25 cellular contexts compared by ENCODE assay signal in the genomic region with DNA sequence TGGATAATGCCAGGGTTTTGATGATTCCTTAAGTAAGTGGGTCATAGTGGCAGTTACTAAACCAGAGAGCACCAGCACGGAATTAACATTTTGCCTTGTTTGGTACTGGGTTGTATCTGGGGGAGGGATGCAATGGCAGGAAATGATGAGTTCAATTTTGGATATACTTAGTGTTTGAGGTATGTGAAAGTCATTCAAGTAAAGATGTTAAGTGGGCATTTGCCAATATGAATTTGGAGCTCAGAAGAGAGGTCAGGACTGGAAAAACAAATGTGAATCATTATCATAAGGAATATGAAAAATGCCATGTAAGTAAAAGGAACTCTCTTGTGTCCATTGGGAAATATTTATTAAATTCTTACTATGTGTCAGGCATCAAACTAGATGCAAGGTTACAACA. TPM values are rescaled to one million over a fixed set of nuclear protein-coding genes. Genes with fewer than 3 reads are reported as not detected.
DNase-seq lines count a peak whose midpoint lies in the region; FAIRE-seq and TF ChIP-seq lines count a peak whose summit lies in the region.
"Had no signal": no experiment of that assay in that cellular context is flagged by ENCODE, and none has a peak within 500 bp of the region (broad histone marks: within the 10 kb centered on the region; RNA-seq: fewer than 3 reads in every experiment).

No MANE protein-coding gene starts in this region.

- H3K9me3 Mint-ChIP-seq in astrocyte (ENCODE audit: unreplicated experiment), result no peaks in the 10 kb centered on the region
- H3K9me3 Mint-ChIP-seq in endothelial cell (ENCODE audit: unreplicated experiment), result no peaks in the 10 kb centered on the region
- H3K9me3 Mint-ChIP-seq: CD4-positive, alpha-beta memory T cell; natural killer cell had no signal

- H2AFZ ChIP-seq in astrocyte (ENCODE audit: low read depth, low read length), result no peak overlapping the region

- H3K9ac ChIP-seq in astrocyte (ENCODE audit: low read length), result no peak overlapping the region
- H3K9ac ChIP-seq: KMS-11 had no signal

- H3K4me1 Mint-ChIP-seq in astrocyte (ENCODE audit: low read depth, unreplicated experiment) (peaks cover 16% of the 10 kb centered on the region), endothelial cell (ENCODE audit: unreplicated experiment) (peaks cover 4% of the 10 kb centered on the region)

- no peaks in the 10 kb centered on the region for H3K9me3 ChIP-seq in astrocyte (ENCODE audit: insufficient read depth, low read depth, low read length)
- H3K9me3 ChIP-seq in small intestine (ENCODE audit: control insufficient read depth, low read depth), result no peaks in the 10 kb centered on the region
- H3K9me3 ChIP-seq: gastroesophageal sphincter, prostate gland had no signal

- H3K36me3 Mint-ChIP-seq in astrocyte (ENCODE audit: low read depth, unreplicated experiment), result no peaks in the 10 kb centered on the region
- no peaks in the 10 kb centered on the region for H3K36me3 Mint-ChIP-seq in endothelial cell (ENCODE audit: low read depth, unreplicated experiment)
- H3K36me3 Mint-ChIP-seq: CD4-positive, alpha-beta memory T cell; natural killer cell had no signal

- H3K27me3 Mint-ChIP-seq in astrocyte (ENCODE audit: low read depth, unreplicated experiment) (no peaks in the 10 kb centered on the region), endothelial cell (ENCODE audit: unreplicated experiment) (no peaks in the 10 kb centered on the region)
- H3K27me3 Mint-ChIP-seq: CD4-positive, alpha-beta memory T cell had no signal

- H3K27ac Mint-ChIP-seq in astrocyte (ENCODE audit: unreplicated experiment), result peak overlapping the region; percentile 41
- H3K27ac Mint-ChIP-seq in endothelial cell (ENCODE audit: unreplicated experiment), result no peak overlapping the region
- H3K27ac Mint-ChIP-seq: natural killer cell had no signal

- no peaks in the 10 kb centered on the region for H4K20me1 ChIP-seq in astrocyte (ENCODE audit: insufficient read depth, low read length)

- TF ChIP-seq CTCF in AG09309 (IDR thresholded peaks at IDR 0.05; ENCODE audit: control insufficient read depth, insufficient read depth, low read depth, low read length, missing control alignments) (no peak), astrocyte (IDR thresholded peaks at IDR 0.05; ENCODE audit: insufficient read depth, low read depth, low read length) (no peak), foreskin fibroblast (IDR thresholded peaks at IDR 0.05; ENCODE audit: low read depth, low read length) (no peak), endothelial cell (IDR thresholded peaks at IDR 0.05; ENCODE audit: unreplicated experiment) (no peak)

- H3K4me3 Mint-ChIP-seq in astrocyte (ENCODE audit: unreplicated experiment) (no peak overlapping the region), endothelial cell (ENCODE audit: unreplicated experiment) (no peak overlapping the region)
- H3K4me3 Mint-ChIP-seq: natural killer cell had no signal

- DNase-seq in AG09309 (ENCODE audit: low read depth), result peak; percentile 57
- DNase-seq in HCEC 1CT, result peak; percentile 80
- peak; percentile 73 for DNase-seq in astrocyte (ENCODE audit: low read depth)
- DNase-seq in foreskin fibroblast, result peak; percentile 50 to 52
- no peak for DNase-seq in endothelial cell (ENCODE audit: low spot score)
- no peak for DNase-seq in activated CD8-positive, alpha-beta memory T cell treated with anti-CD3 and anti-CD28 coated beads for 24 hours
- no peak for DNase-seq in T-helper 2 cell
- DNase-seq in small intestine, result no peak
- DNase-seq: ACHN; activated CD4-positive, alpha-beta T cell treated with anti-CD3 and anti-CD28 coated beads for 4 hours; activated CD8-positive, alpha-beta memory T cell treated with anti-CD3 and anti-CD28 coated beads, Interleukin-2, amount 50 U/mL, for 48 hours; activated gamma-delta T cell treated with Interleukin-2 at 50 U/mL for 16 hours; aorta; CD4-positive, alpha-beta memory T cell; natural killer cell; NCI-H1092 treated with DMSO at 0.1 percent for 48 hours; NCI-H524 treated with DMSO at 0.1 percent for 48 hours; stimulated activated CD4-positive, alpha-beta T cell treated with anti-CD3 and anti-CD28 coated beads, Interleukin-4, amount 100 ng/mL, for 4 hours had no signal

- H3K4me1 ChIP-seq in astrocyte (ENCODE audit: insufficient read depth, low read length), result peaks cover 26% of the 10 kb centered on the region
- H3K4me1 ChIP-seq in small intestine (ENCODE audit: control insufficient read depth in 2 of 2, insufficient read depth in 1 of 2, low read depth in 1 of 2, low read length in 1 of 2), result no peaks in the 10 kb centered on the region
- H3K4me1 ChIP-seq: prostate gland had no signal

- peak overlapping the region; percentile 39 for H3K4me2 ChIP-seq in astrocyte (ENCODE audit: low read length)
- H3K4me2 ChIP-seq: KMS-11, smooth muscle cell had no signal

- no peaks in the 10 kb centered on the region for H3K79me2 ChIP-seq in astrocyte (ENCODE audit: insufficient read depth, low read length)

- H3K27ac ChIP-seq in astrocyte (ENCODE audit: low read depth, low read length), result no peak overlapping the region
- no peak overlapping the region for H3K27ac ChIP-seq in small intestine (ENCODE audit: low read depth in 1 of 2, low read length in 1 of 2)
- H3K27ac ChIP-seq: gastroesophageal sphincter, KMS-11, prostate gland had no signal

- FAIRE-seq in astrocyte (lab: Jason Lieb, UNC) (no peak), small intestine (lab: Jason Lieb, UNC) (no peak)
- FAIRE-seq: colon, urothelium cell line had no signal

- no peak overlapping the region for H3K4me3 ChIP-seq in AG09309 (ENCODE audit: control insufficient read depth, low read depth, low read length)
- no peak overlapping the region for H3K4me3 ChIP-seq in astrocyte (ENCODE audit: insufficient read depth, low read depth, low read length)
- H3K4me3 ChIP-seq in foreskin fibroblast (ENCODE audit: low read depth in 1 of 2, low read length in 2 of 2), result no peak overlapping the region
- H3K4me3 ChIP-seq in small intestine (ENCODE audit: low read depth in 1 of 2, low read length in 2 of 2), result no peak overlapping the region
- H3K4me3 ChIP-seq: gastroesophageal sphincter, prostate gland, smooth muscle cell had no signal

- H3K27me3 ChIP-seq in astrocyte (ENCODE audit: insufficient read depth, low read length) (no peaks in the 10 kb centered on the region), small intestine (ENCODE audit: control insufficient read depth in 2 of 2, insufficient read depth in 2 of 2, low read length in 2 of 2) (no peaks in the 10 kb centered on the region)
- H3K27me3 ChIP-seq: gastroesophageal sphincter had no signal

- H3K36me3 ChIP-seq in astrocyte (ENCODE audit: insufficient read depth, low read length) (no peaks in the 10 kb centered on the region), small intestine (ENCODE audit: control insufficient read depth in 2 of 2, insufficient read depth in 2 of 2, low read length in 2 of 2) (no peaks in the 10 kb centered on the region)
- H3K36me3 ChIP-seq: gastroesophageal sphincter, prostate gland had no signal

- 93 to 97% (median 96%) methylated on average over 1 of the region's 1 CpG for WGBS in small intestine, 3 donors

RNA-seq across cellular contexts. Expression of a gene that starts 6.2 kb away (rescaled TPM):
- total RNA-seq in astrocyte, result 0.09 and 0.14 TPM in 2 replicates
- not detected for total RNA-seq in endothelial cell (ENCODE audit: unreplicated experiment)
- not detected for polyA plus RNA-seq in small intestine
- total RNA-seq: aorta, mesenteric fat pad, smooth muscle cell had no signal
- polyA plus RNA-seq: CD4-positive, alpha-beta memory T cell; smooth muscle cell had no signal

RNA-seq across cellular contexts. Expression of a gene that starts 6.3 kb away (rescaled TPM):
- total RNA-seq in astrocyte (54.8 and 56.7 TPM in 2 replicates), endothelial cell (ENCODE audit: unreplicated experiment) (43.0 TPM)
- 10 to 100 TPM; 13.8 to 17.9 (median 17.4) TPM for polyA plus RNA-seq in small intestine

RNA-seq across cellular contexts. Expression of a gene that starts 49.0 kb away (rescaled TPM):
- 1.9 and 2.4 TPM in 2 replicates for total RNA-seq in astrocyte
- not detected for total RNA-seq in endothelial cell (ENCODE audit: unreplicated experiment)
- polyA plus RNA-seq in small intestine, result 10 to 100 TPM; 12.5 to 26.2 (median 19.5) TPM
- total RNA-seq: smooth muscle cell had no signal

Comparison
In these comparisons a context has a peak if more than half of its experiments do, and no peak if none do; other contexts are left out.
1. DNase-seq: peak in AG09309 (single experiment), HCEC 1CT (single experiment), astrocyte (single experiment) and foreskin fibroblast (2 of 2); none in endothelial cell (single experiment), activated CD8-positive, alpha-beta memory T cell treated with anti-CD3 and anti-CD28 coated beads for 24 hours (single experiment), T-helper 2 cell (0 of 5) and small intestine (single experiment).